8 cellular contexts compared by ENCODE assay signal in the genomic region with DNA sequence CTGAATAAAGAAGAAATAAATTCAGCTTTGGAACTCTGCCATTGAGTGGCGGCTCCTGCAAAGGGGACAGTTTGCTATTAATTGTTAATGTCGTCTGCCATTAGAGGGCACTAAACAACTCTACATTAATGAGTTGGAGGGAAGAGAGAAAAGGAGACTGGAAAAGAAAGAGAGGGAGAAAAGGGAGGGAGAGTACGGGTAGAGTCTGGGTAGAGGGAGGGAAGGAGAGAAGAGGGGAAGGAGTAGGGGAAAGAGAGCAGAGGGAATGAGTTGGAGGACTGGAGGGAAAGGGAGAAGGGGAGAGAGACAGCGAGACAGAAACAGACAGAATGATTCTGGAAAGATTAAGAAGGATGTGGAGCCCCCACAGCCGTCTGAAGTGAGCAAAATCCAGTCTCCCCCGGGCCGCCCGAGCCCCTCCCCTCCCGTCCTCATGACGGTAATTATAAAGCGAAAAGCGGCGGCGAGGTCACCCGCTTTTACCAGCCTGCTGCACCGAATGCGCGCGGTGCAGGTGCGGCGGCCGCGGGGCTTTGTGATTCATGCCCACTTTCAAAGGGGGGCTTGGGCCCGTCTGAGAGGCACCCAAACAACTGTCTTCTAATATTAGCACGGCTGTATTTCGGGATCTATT. TPM values are rescaled to one million over a fixed set of nuclear protein-coding genes. Genes with fewer than 3 reads are reported as not detected.
DNase-seq lines count a peak whose midpoint lies in the region; ATAC-seq, FAIRE-seq and TF ChIP-seq lines count a peak whose summit lies in the region.

No MANE protein-coding gene starts in this region.

- DNase-seq in stimulated activated CD4-positive, alpha-beta T cell treated with anti-CD3 and anti-CD28 coated beads, Interleukin-4, amount 100 ng/mL, for 1 hour, result peak; percentile 13
- DNase-seq in stimulated activated CD4-positive, alpha-beta T cell treated with anti-CD3 and anti-CD28 coated beads, Interleukin-2, amount 100 ng/mL, for 48 hours, result no peak
- DNase-seq in LHCN-M2 (ENCODE audit: low read depth) (peak; percentile 73), SHP77 treated with DMSO at 0.1 percent for 48 hours (lab: John Stamatoyannopoulos, UW) (peak; percentile 71), dermis blood vessel endothelial cell (peak; percentile 60), HepG2 (ENCODE audit: low spot score) (peak; percentile 79), suprapubic skin (ENCODE audit: low spot score in 2 of 2) (peak in 1 of 2 donors; percentile 69)

- TF ChIP-seq POLR2A in HepG2 (IDR thresholded peaks at IDR 0.05; ENCODE audit: insufficient read depth in 1 of 2, low read depth in 2 of 2, low read length in 2 of 2), result peak; percentile 48 to 64
- TF ChIP-seq POLR2A in suprapubic skin (IDR thresholded peaks at IDR 0.05), result no peak

- POLR2A ChIA-PET in HepG2 (lab: Yijun Ruan, JAX), result interaction anchor here (0.9 to 4.4 kb wide), 3 partner anchors 14 to 98 kb away, joined by 3 to 45 read pairs (median 11); no protein-coding TSS in a partner anchor

- H3K4me3 ChIP-seq in HepG2 (replicated peaks in 1 of 3; ENCODE audit: insufficient read depth in 1 of 3, low read depth in 2 of 3, low read length in 3 of 3), result peak overlapping the region; percentile 65 to 95 (median 84)
- H3K4me3 ChIP-seq in suprapubic skin, result peak overlapping the region; percentile 65

- peak; percentile 74 for TF ChIP-seq CTCF in HepG2 (CRISPR knock-in tag; IDR thresholded peaks at IDR 0.05)
- peak in 1 of 2 donors; percentile 16 for TF ChIP-seq CTCF in suprapubic skin (IDR thresholded peaks at IDR 0.05)

- H3K9me3 ChIP-seq in HepG2 (ENCODE audit: low read length) (no peaks in the 10 kb centered on the region), suprapubic skin (no peaks in the 10 kb centered on the region)

- no peak overlapping the region for H2AFZ ChIP-seq in HepG2 (ENCODE audit: low read length)

- H3K9ac ChIP-seq in HepG2 (ENCODE audit: insufficient read depth, low read depth, low read length), result peak overlapping the region; percentile 72

- H4K20me1 ChIP-seq in HepG2 (ENCODE audit: insufficient read depth, low read length), result peaks cover 8% of the 10 kb centered on the region

- H3K27me3 ChIP-seq in HepG2 (ENCODE audit: control insufficient read depth in 1 of 2, insufficient read depth in 2 of 2, low read length in 2 of 2) (peaks cover 0 to 5% of the 10 kb centered on the region in 2 experiments; a peak in 1 of 5 replicates), suprapubic skin (no peaks in the 10 kb centered on the region)

- intact Hi-C loops in HepG2 (cut with micrococcal nuclease; ENCODE audit: unreplicated experiment), result loop anchor here (2.0 to 5.0 kb wide), 5 partner anchors 14 to 584 kb away; a partner anchor contains a TSS

- H3K36me3 ChIP-seq in HepG2 (replicated peaks in 1 of 2; ENCODE audit: control insufficient read depth in 1 of 2, insufficient read depth in 2 of 2, low read length in 2 of 2), result peaks cover 3 to 4% of the 10 kb centered on the region in 2 experiments
- no peaks in the 10 kb centered on the region for H3K36me3 ChIP-seq in suprapubic skin

- TF ChIP-seq EP300 in HepG2 (IDR thresholded peaks at IDR 0.05; ENCODE audit: low read depth in 2 of 2, low read length in 2 of 2) (peak in 1 of 2 experiments; percentile 48; a peak in 1 of 4 replicates), HepG2 (CRISPR knock-in tag; IDR thresholded peaks at IDR 0.05; ENCODE audit: borderline replicate concordance) (no peak; the same call in 1 of the 2 replicates), suprapubic skin (IDR thresholded peaks at IDR 0.05) (no peak)

- H3K4me2 ChIP-seq in HepG2 (ENCODE audit: low read depth, low read length), result peak overlapping the region; percentile 83

- no peak for FAIRE-seq in HepG2 (lab: Jason Lieb, UNC)

- in situ Hi-C loops in HepG2 (cut with HindIII; ENCODE audit: extremely low pct_ligation_motif_present, low pct_unique_long_range_greater_than_20kb), result no loop called here

- 4% methylated on average over 18 of the region's 26 CpGs for WGBS in HepG2 (ENCODE audit: low lambda C conversion rate)
- WGBS in suprapubic skin, result 0% methylated on average over 17 of the region's 26 CpGs

- BruUV-seq in HepG2 (replicated peaks; lab: Mats Ljungman, UMichigan), result no TSS peak

- peaks cover 55% of the 10 kb centered on the region for H3K4me1 ChIP-seq in HepG2 (ENCODE audit: insufficient read depth, low read length)
- H3K4me1 ChIP-seq in suprapubic skin, result peaks cover 36% of the 10 kb centered on the region

- CTCF ChIA-PET in HepG2 (lab: Yijun Ruan, JAX; ENCODE audit: low intra/inter-chr PET ratio, low total read pairs), result no interaction called here

- H3K79me2 ChIP-seq in HepG2 (ENCODE audit: insufficient read depth, low read length), result peaks cover 30% of the 10 kb centered on the region

- ATAC-seq in HepG2, result peak; percentile 4
- no peak for ATAC-seq in HG03045 (IDR thresholded peaks at IDR 0.05; ENCODE audit: unreplicated experiment)

- H3K27ac ChIP-seq in HepG2 (ENCODE audit: extremely low read length, insufficient read depth, low read length), result peak overlapping the region; percentile 98
- H3K27ac ChIP-seq in suprapubic skin, result no peak overlapping the region

- peak; percentile 35; the same call in 1 of the 2 replicates for TF ChIP-seq RAD21 in HepG2 (CRISPR knock-in tag; IDR thresholded peaks at IDR 0.05)

TF ChIP-seq in HepG2, 621 proteins besides CTCF, POLR2A, EP300 and RAD21 (continues in another document):
- TF ChIP-seq, protein P1, sequence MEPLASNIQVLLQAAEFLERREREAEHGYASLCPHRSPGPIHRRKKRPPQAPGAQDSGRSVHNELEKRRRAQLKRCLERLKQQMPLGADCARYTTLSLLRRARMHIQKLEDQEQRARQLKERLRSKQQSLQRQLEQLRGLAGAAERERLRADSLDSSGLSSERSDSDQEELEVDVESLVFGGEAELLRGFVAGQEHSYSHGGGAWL (CRISPR knock-in tag; IDR thresholded peaks at IDR 0.05), result 0 out of 2 replicates have a peak, but pooled peaks have one; percentile 49
- TF ChIP-seq ZNF501 (CRISPR knock-in tag; IDR thresholded peaks at IDR 0.05) (0 out of 2 replicates have a peak, but pooled peaks have one; percentile 25), IRF2 (CRISPR knock-in tag; IDR thresholded peaks at IDR 0.05) (0 out of 2 replicates have a peak, but pooled peaks have one; percentile 21)
- TF ChIP-seq, protein P2, sequence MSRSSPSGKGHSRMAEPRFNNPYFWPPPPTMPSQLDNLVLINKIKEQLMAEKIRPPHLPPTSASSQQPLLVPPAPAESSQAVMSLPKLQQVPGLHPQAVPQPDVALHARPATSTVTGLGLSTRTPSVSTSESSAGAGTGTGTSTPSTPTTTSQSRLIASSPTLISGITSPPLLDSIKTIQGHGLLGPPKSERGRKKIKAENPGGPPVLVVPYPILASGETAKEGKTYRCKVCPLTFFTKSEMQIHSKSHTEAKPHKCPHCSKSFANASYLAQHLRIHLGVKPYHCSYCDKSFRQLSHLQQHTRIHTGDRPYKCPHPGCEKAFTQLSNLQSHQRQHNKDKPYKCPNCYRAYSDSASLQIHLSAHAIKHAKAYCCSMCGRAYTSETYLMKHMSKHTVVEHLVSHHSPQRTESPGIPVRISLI (CRISPR knock-in tag; IDR thresholded peaks at IDR 0.05; ENCODE audit: borderline replicate concordance), result peak; percentile 7; the same call in 1 of the 2 replicates
- TF ChIP-seq, protein P3, sequence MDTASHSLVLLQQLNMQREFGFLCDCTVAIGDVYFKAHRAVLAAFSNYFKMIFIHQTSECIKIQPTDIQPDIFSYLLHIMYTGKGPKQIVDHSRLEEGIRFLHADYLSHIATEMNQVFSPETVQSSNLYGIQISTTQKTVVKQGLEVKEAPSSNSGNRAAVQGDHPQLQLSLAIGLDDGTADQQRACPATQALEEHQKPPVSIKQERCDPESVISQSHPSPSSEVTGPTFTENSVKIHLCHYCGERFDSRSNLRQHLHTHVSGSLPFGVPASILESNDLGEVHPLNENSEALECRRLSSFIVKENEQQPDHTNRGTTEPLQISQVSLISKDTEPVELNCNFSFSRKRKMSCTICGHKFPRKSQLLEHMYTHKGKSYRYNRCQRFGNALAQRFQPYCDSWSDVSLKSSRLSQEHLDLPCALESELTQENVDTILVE (CRISPR knock-in tag; IDR thresholded peaks at IDR 0.05), result peak; percentile 42; the same call in 1 of the 2 replicates

RNA-seq across cellular contexts. Expression of a gene that starts 1.9 kb away (rescaled TPM):
- 4.7 and 8.4 TPM in 2 replicates for total RNA-seq in LHCN-M2 (2014; rRNA removed)
- 16.6 TPM for polyA plus RNA-seq in LHCN-M2 (2012)
- total RNA-seq in dermis blood vessel endothelial cell, result 15.0 and 45.0 TPM in 2 replicates
- 21.2 and 38.6 TPM in 2 replicates for total RNA-seq in HepG2 (2016; rRNA removed; fragmentation: Illumina TruSeq; extraction: Trizol)
- 18.7 and 19.2 TPM in 2 replicates for total RNA-seq in HepG2 (2016; cell fraction: cytosol; rRNA removed; fragmentation: Illumina TruSeq; extraction: Trizol; ENCODE audit: low read depth)
- 18.4 and 42.7 TPM in 2 replicates for total RNA-seq in HepG2 (2016; cell fraction: insoluble cytoplasmic fraction; rRNA removed; fragmentation: Illumina TruSeq; extraction: Trizol)
- total RNA-seq in HepG2 (2016; cell fraction: membrane; rRNA removed; fragmentation: Illumina TruSeq; extraction: Trizol), result 25.9 and 27.5 TPM in 2 replicates
- total RNA-seq in HepG2 (2016; cell fraction: nucleus; rRNA removed; fragmentation: Illumina TruSeq; extraction: Trizol), result 50.2 and 51.1 TPM in 2 replicates
- polyA plus RNA-seq in HepG2 (2011; rRNA removed), result 136 and 141 TPM in 2 replicates
- 76.2 and 118 TPM in 2 replicates for polyA plus RNA-seq in HepG2 (2011; cell fraction: cytosol; rRNA removed)
- polyA plus RNA-seq in HepG2 (2011; cell fraction: nucleus; rRNA removed), result 165 and 188 TPM in 2 replicates
- polyA plus RNA-seq in HepG2 (2012), result 255 and 298 TPM in 2 replicates
- polyA plus RNA-seq in HepG2 (2016; cell fraction: cytosol; fragmentation: Illumina TruSeq; extraction: Trizol; ENCODE audit: low read depth), result 25.3 and 25.6 TPM in 2 replicates
- polyA plus RNA-seq in HepG2 (2016; cell fraction: insoluble cytoplasmic fraction; fragmentation: Illumina TruSeq; extraction: Trizol; ENCODE audit: low read depth), result 21.2 and 23.0 TPM in 2 replicates
- polyA plus RNA-seq in HepG2 (2016; cell fraction: membrane; fragmentation: Illumina TruSeq; extraction: Trizol; ENCODE audit: low read depth), result 20.2 and 27.0 TPM in 2 replicates
- polyA plus RNA-seq in HepG2 (2016; cell fraction: nucleus; fragmentation: Illumina TruSeq; extraction: Trizol; ENCODE audit: insufficient read depth, low read depth), result 94.2 and 108 TPM in 2 replicates
- 0.61 and 57.6 TPM in 2 replicates for polyA minus RNA-seq in HepG2 (2011; rRNA and poly(A)+ RNA removed; ENCODE audit: low replicate concordance)
- polyA minus RNA-seq in HepG2 (2011; cell fraction: cytosol; rRNA and poly(A)+ RNA removed), result 48.9 and 60.8 TPM in 2 replicates
- 70.6 and 93.7 TPM in 2 replicates for polyA minus RNA-seq in HepG2 (2011; cell fraction: nucleus; rRNA and poly(A)+ RNA removed)
- total RNA-seq in suprapubic skin, result 10 to 100 TPM in 1 of 4 donors, 1 to 10 TPM in 3; 6.0 to 26.4 (median 6.6) TPM

Comparison
In these comparisons a context has a peak if more than half of its experiments do, and no peak if none do; other contexts are left out.
1. DNase-seq: peak in stimulated activated CD4-positive, alpha-beta T cell treated with anti-CD3 and anti-CD28 coated beads, Interleukin-4, amount 100 ng/mL, for 1 hour (single experiment), LHCN-M2 (single experiment), SHP77 treated with DMSO at 0.1 percent for 48 hours (single experiment), dermis blood vessel endothelial cell (single experiment) and HepG2 (single experiment); none in stimulated activated CD4-positive, alpha-beta T cell treated with anti-CD3 and anti-CD28 coated beads, Interleukin-2, amount 100 ng/mL, for 48 hours (0 of 2).
2. POLR2A ChIP-seq: peak in HepG2 (2 of 2); none in suprapubic skin (0 of 2).